Comparison of ENCODE assay signal across 12 cellular contexts in genomic region chr19:46492841-46493235, GRCh38. TPM values are rescaled to one million over a fixed set of nuclear protein-coding genes. Genes with fewer than 3 reads are reported as not detected.
DNase-seq lines count a peak whose midpoint lies in the region; ATAC-seq and TF ChIP-seq lines count a peak whose summit lies in the region.
"Had no signal": no experiment of that assay in that cellular context is flagged by ENCODE, and none has a peak within 500 bp of the region (broad histone marks: within the 10 kb centered on the region; RNA-seq: fewer than 3 reads in every experiment).

No MANE protein-coding gene starts in this region.

- peaks cover 23 to 64% (median 54%) of the 10 kb centered on the region in 4 donors for H3K4me1 ChIP-seq in esophagus muscularis mucosa
- H3K4me1 ChIP-seq in neural progenitor cell, result peaks cover 26% of the 10 kb centered on the region
- peaks cover 57% of the 10 kb centered on the region for H3K4me1 ChIP-seq in vagina

- 42% methylated on average over 8 of the region's 17 CpGs for WGBS in esophagus muscularis mucosa

- no peak overlapping the region for H3K27ac Mint-ChIP-seq in neural progenitor cell
- H3K27ac Mint-ChIP-seq: activated B cell treated with CpG ODN at 0.5 μM for 24 hours had no signal

- H3K27ac ChIP-seq in esophagus muscularis mucosa (replicated peaks in 1 of 4) (peak overlapping the region; percentile 35 to 71 (median 59)), neural progenitor cell (no peak overlapping the region), vagina (peak overlapping the region; percentile 50)

- TF ChIP-seq CTCF in esophagus muscularis mucosa (IDR thresholded peaks at IDR 0.05), result no peak
- TF ChIP-seq CTCF in neural progenitor cell (IDR thresholded peaks at IDR 0.05), result no peak
- TF ChIP-seq CTCF in vagina (IDR thresholded peaks at IDR 0.05), result no peak

- peak; percentile 11 for DNase-seq in stimulated activated CD4-positive, alpha-beta T cell treated with anti-CD3 and anti-CD28 coated beads, Interleukin-4, amount 100 ng/mL, for 24 hours
- DNase-seq in stimulated activated CD4-positive, alpha-beta T cell treated with anti-CD3 and anti-CD28 coated beads, Interleukin-1b, Interleukin-23, amount 100 ng/mL, for 48 hours, result no peak
- DNase-seq in esophagus muscularis mucosa (ENCODE audit: extremely low spot score) (no peak), neural progenitor cell (ENCODE audit: low spot score) (peak; percentile 32), vagina (ENCODE audit: extremely low spot score in 2 of 2) (no peak), HUDEP-2 (lab: John Stamatoyannopoulos, UW; ENCODE audit: unreplicated experiment in 76 of 76) (no peak), MV-4-11 (lab: John Stamatoyannopoulos, UW) (no peak)
- DNase-seq: activated B cell treated with CpG ODN at 0.5 μM for 24 hours, C1 segment of cervical spinal cord, IMR-90, NCI-H2107 had no signal

- no peak overlapping the region for H3K4me3 Mint-ChIP-seq in neural progenitor cell

- H3K36me3 ChIP-seq in esophagus muscularis mucosa (no peaks in the 10 kb centered on the region), neural progenitor cell (no peaks in the 10 kb centered on the region), vagina (no peaks in the 10 kb centered on the region)

- intact Hi-C loops in esophagus muscularis mucosa (cut with DNase I), result no loop called here
- intact Hi-C loops in vagina (cut with DNase I), result no loop called here

- no peak for TF ChIP-seq EP300 in esophagus muscularis mucosa (IDR thresholded peaks at IDR 0.05)

- H3K9me3 Mint-ChIP-seq in neural progenitor cell, result peaks cover 4% of the 10 kb centered on the region
- H3K9me3 Mint-ChIP-seq: activated B cell treated with CpG ODN at 0.5 μM for 24 hours had no signal

- H3K27me3 ChIP-seq in esophagus muscularis mucosa, result peaks cover 0 to 75% (median 31%) of the 10 kb centered on the region in 4 donors
- H3K27me3 ChIP-seq in neural progenitor cell, result peaks cover 76% of the 10 kb centered on the region
- no peaks in the 10 kb centered on the region for H3K27me3 ChIP-seq in vagina

- H3K36me3 Mint-ChIP-seq in neural progenitor cell, result peaks cover 5% of the 10 kb centered on the region

- peaks cover 38% of the 10 kb centered on the region for H3K4me1 Mint-ChIP-seq in neural progenitor cell

- H3K4me3 ChIP-seq in esophagus muscularis mucosa, result peak overlapping the region; percentile 50 to 58 (median 56)
- H3K4me3 ChIP-seq in neural progenitor cell, result peak overlapping the region; percentile 21
- H3K4me3 ChIP-seq in vagina, result peak overlapping the region; percentile 46 to 53

- H3K27me3 Mint-ChIP-seq in neural progenitor cell (ENCODE audit: insufficient read depth, low read depth), result peaks cover 27% of the 10 kb centered on the region

- no peaks in the 10 kb centered on the region for H4K20me1 ChIP-seq in neural progenitor cell (ENCODE audit: low read depth)

- no peak for ATAC-seq in GM19395 (IDR thresholded peaks at IDR 0.05; ENCODE audit: unreplicated experiment)

- H3K4me2 ChIP-seq in neural progenitor cell, result peak overlapping the region; percentile 70

- H3K79me2 ChIP-seq in neural progenitor cell (ENCODE audit: low read depth), result no peaks in the 10 kb centered on the region

- H3K9ac ChIP-seq in neural progenitor cell, result no peak overlapping the region

- H3F3A ChIP-seq in neural progenitor cell (ENCODE audit: low read depth), result peaks cover 16% of the 10 kb centered on the region

- no peak for TF ChIP-seq POLR2A in esophagus muscularis mucosa (IDR thresholded peaks at IDR 0.05; ENCODE audit: low read depth)
- TF ChIP-seq POLR2A in vagina (IDR thresholded peaks at IDR 0.05), result no peak

- no peak overlapping the region for H2AFZ ChIP-seq in neural progenitor cell (replicated peaks)

- H3K9me3 ChIP-seq in esophagus muscularis mucosa, result no peaks in the 10 kb centered on the region
- no peaks in the 10 kb centered on the region for H3K9me3 ChIP-seq in neural progenitor cell (ENCODE audit: low read depth)
- no peaks in the 10 kb centered on the region for H3K9me3 ChIP-seq in vagina

RNA-seq across cellular contexts. Expression of gene PNMA8B, which starts 2.8 kb away (rescaled TPM):
- total RNA-seq in esophagus muscularis mucosa (1 to 10 TPM; 1.5 to 3.3 (median 1.6) TPM), neural progenitor cell (ENCODE audit: low replicate concordance) (0.09 and 3.9 TPM in 2 replicates), vagina (2.7 TPM)

RNA-seq across cellular contexts. Expression of gene PNMA8A, which starts 21.5 kb away (rescaled TPM):
- total RNA-seq in esophagus muscularis mucosa (1 to 10 TPM; 1.4 to 5.3 (median 2.5) TPM), neural progenitor cell (ENCODE audit: low replicate concordance) (42.5 and 43.9 TPM in 2 replicates), vagina (1.5 TPM)
- total RNA-seq: activated B cell treated with CpG ODN at 0.5 μM for 24 hours had no signal

Comparison
In these comparisons a context has a peak if more than half of its experiments do, and no peak if none do; other contexts are left out.
1. DNase-seq: peak in stimulated activated CD4-positive, alpha-beta T cell treated with anti-CD3 and anti-CD28 coated beads, Interleukin-4, amount 100 ng/mL, for 24 hours (single experiment) and neural progenitor cell (single experiment); none in stimulated activated CD4-positive, alpha-beta T cell treated with anti-CD3 and anti-CD28 coated beads, Interleukin-1b, Interleukin-23, amount 100 ng/mL, for 48 hours (single experiment), esophagus muscularis mucosa (single experiment), vagina (0 of 2), HUDEP-2 (0 of 76) and MV-4-11 (single experiment).
2. Peak in every context shown above with its lines, with median percentiles within 50 percentile points of each other: H3K4me3 ChIP-seq.